ENCODE assay signal across 8 cellular contexts in genomic region chr2:152336103-152336853, GRCh38. TPM values are rescaled to one million over a fixed set of nuclear protein-coding genes. Genes with fewer than 3 reads are reported as not detected.
DNase-seq lines count a peak whose midpoint lies in the region; ATAC-seq and TF ChIP-seq lines count a peak whose summit lies in the region.

No MANE protein-coding gene starts in this region.

- peak overlapping the region; percentile 63 for H3K27ac ChIP-seq in GM23248
- no peak overlapping the region for H3K27ac ChIP-seq in PC-3 (ENCODE audit: low read length)
- peak overlapping the region; percentile 84 for H3K27ac ChIP-seq in colonic mucosa
- peak overlapping the region; percentile 86 for H3K27ac ChIP-seq in left lung

- POLR2A ChIA-PET in PC-3 (lab: Charles Lee; ENCODE audit: unreplicated experiment) = no interaction called here

- H3K27me3 ChIP-seq in GM23248 (replicated peaks; ENCODE audit: insufficient read depth) (no peaks in the 10 kb centered on the region), PC-3 (ENCODE audit: low read length) (no peaks in the 10 kb centered on the region), colonic mucosa (no peaks in the 10 kb centered on the region), left lung (peaks cover 0 to 33% of the 10 kb centered on the region in 2 donors)

- peak overlapping the region; percentile 73 for H3K9ac ChIP-seq in ES-I3 (ENCODE audit: low read depth, low read length)
- H3K9ac ChIP-seq in GM23248 = peak overlapping the region; percentile 78
- H3K9ac ChIP-seq in PC-3 (ENCODE audit: low read length) = peak overlapping the region; percentile 62
- H3K9ac ChIP-seq in colonic mucosa (ENCODE audit: low read depth in 2 of 2, low read length in 2 of 2) = peak overlapping the region; percentile 67 to 91

- H3K4me3 ChIP-seq in GM23248 = peak overlapping the region; percentile 85
- H3K4me3 ChIP-seq in PC-3 (ENCODE audit: low read length) = peak overlapping the region; percentile 84
- peak overlapping the region; percentile 89 for H3K4me3 ChIP-seq in colonic mucosa
- peak overlapping the region; percentile 89 to 93 for H3K4me3 ChIP-seq in left lung

- H4K20me1 ChIP-seq in GM23248 (ENCODE audit: insufficient read depth) (no peaks in the 10 kb centered on the region), PC-3 (ENCODE audit: low read length) (peaks cover 17% of the 10 kb centered on the region; the same call in 1 of the 2 replicates)

- CTCF ChIA-PET in PC-3 (lab: Charles Lee) = no interaction called here

- H3K36me3 ChIP-seq in ES-I3 (ENCODE audit: insufficient read depth, low read length) (no peaks in the 10 kb centered on the region), GM23248 (ENCODE audit: low read depth) (no peaks in the 10 kb centered on the region), PC-3 (ENCODE audit: low read depth, low read length) (no peaks in the 10 kb centered on the region), colonic mucosa (no peaks in the 10 kb centered on the region), left lung (no peaks in the 10 kb centered on the region)

- peak overlapping the region; percentile 97 for H3K4me2 ChIP-seq in GM23248 (ENCODE audit: unreplicated experiment)
- peak overlapping the region; percentile 88 for H3K4me2 ChIP-seq in PC-3 (ENCODE audit: low read length)

- peaks cover 50% of the 10 kb centered on the region for H3K79me2 ChIP-seq in GM23248 (ENCODE audit: insufficient read depth)
- H3K79me2 ChIP-seq in PC-3 (ENCODE audit: low read length) = peaks cover 58% of the 10 kb centered on the region

- H3K4me1 ChIP-seq in ES-I3 (ENCODE audit: insufficient read depth, low read length) = peaks cover 6% of the 10 kb centered on the region; the same call in 1 of the 2 replicates
- peaks cover 16% of the 10 kb centered on the region; the same call in 1 of the 2 replicates for H3K4me1 ChIP-seq in GM23248 (ENCODE audit: insufficient read depth)
- H3K4me1 ChIP-seq in PC-3 (ENCODE audit: insufficient read depth, low read length) = peaks cover 33% of the 10 kb centered on the region
- H3K4me1 ChIP-seq in colonic mucosa = no peaks in the 10 kb centered on the region
- peaks cover 6 to 27% of the 10 kb centered on the region in 2 donors for H3K4me1 ChIP-seq in left lung

- H3F3A ChIP-seq in GM23248 (ENCODE audit: insufficient read depth) (peaks cover 12% of the 10 kb centered on the region; the same call in 1 of the 2 replicates), PC-3 (ENCODE audit: low read length, unreplicated experiment) (no peaks in the 10 kb centered on the region)

- H2AFZ ChIP-seq in GM23248 (peak overlapping the region; percentile 98), PC-3 (ENCODE audit: low read length) (peak overlapping the region; percentile 100)

- in situ Hi-C loops in GM23248 (cut with MboI) = no loop called here

- intact Hi-C loops in PC-3 (cut with micrococcal nuclease) (loop anchor here (2.0 to 10.0 kb wide), 3 partner anchors 86 to 291 kb away; no protein-coding TSS in a partner anchor), colonic mucosa (cut with DNase I) (loop anchor here (5.0 to 10.0 kb wide), 3 partner anchors 131 to 299 kb away; no protein-coding TSS in a partner anchor), left lung (cut with DNase I) (no loop called here)

- 0 to 2% methylated on average over 38 to 42 of the region's 42 CpGs for whole genome bisulfite sequencing in GM23248 (ENCODE audit: low coverage in 1 of 2, low lambda C conversion rate in 2 of 2, missing lambda C conversion rate in 2 of 2), 2 experiments

- DNase-seq in GM23248 = peak; percentile 77
- DNase-seq in PC-3 = peak; percentile 59
- peak; percentile 79 for DNase-seq in colonic mucosa
- DNase-seq in left lung = peak; percentile 73 to 86
- peak; percentile 19 for DNase-seq in stimulated activated naive CD8-positive, alpha-beta T cell treated with anti-CD3 and anti-CD28 coated beads, Interleukin-15, Interleukin-2, amounts not matched to agents 100 U/mL and 50 U/mL, for 24 hours
- DNase-seq in mesenteric fat pad (ENCODE audit: low spot score) = no peak
- DNase-seq in NCI-H146 (lab: John Stamatoyannopoulos, UW) = no peak

- H3K9me2 ChIP-seq in GM23248 (ENCODE audit: insufficient read depth) = no peaks in the 10 kb centered on the region
- no peaks in the 10 kb centered on the region for H3K9me2 ChIP-seq in PC-3 (replicated peaks; ENCODE audit: low read length)

- no peak for TF ChIP-seq CTCF in PC-3 (conservative IDR thresholded peaks at IDR 0.05; ENCODE audit: low read depth, low read length)
- no peak for TF ChIP-seq CTCF in colonic mucosa (IDR thresholded peaks at IDR 0.05)
- TF ChIP-seq CTCF in left lung (IDR thresholded peaks at IDR 0.05) = no peak

- ATAC-seq in PC-3 (peak; percentile 60), left lung (peak; percentile 76)
- no peak for ATAC-seq in stimulated activated naive CD8-positive, alpha-beta T cell treated with anti-CD3 and anti-CD28 coated beads, Interleukin-15, Interleukin-2, amounts not matched to agents 100 U/mL and 50 U/mL, for 24 hours

- H3K9me3 ChIP-seq in ES-I3 (ENCODE audit: control insufficient read depth, insufficient read depth, low read length) = no peaks in the 10 kb centered on the region
- H3K9me3 ChIP-seq in GM23248 (ENCODE audit: low read depth) = no peaks in the 10 kb centered on the region
- no peaks in the 10 kb centered on the region for H3K9me3 ChIP-seq in PC-3 (ENCODE audit: low read length)
- H3K9me3 ChIP-seq in colonic mucosa = no peaks in the 10 kb centered on the region
- H3K9me3 ChIP-seq in left lung = no peaks in the 10 kb centered on the region

- BruUV-seq in PC-3 (replicated peaks; lab: Mats Ljungman, UMichigan) = no TSS peak

RNA-seq across cellular contexts. Expression of gene FMNL2, which starts 1.3 kb away (rescaled TPM):
- total RNA-seq in GM23248 (2014; rRNA removed; shearing (Covaris generic)) = 18.6 and 19.6 TPM in 2 replicates
- polyA plus RNA-seq in GM23248 (2016; fragmentation: Nextera tagmentation; extraction: Ambion mirVana) = 3.8 and 4.4 TPM in 2 replicates
- total RNA-seq in PC-3 (2014; rRNA removed) (15.6 and 15.8 TPM in 2 replicates), colonic mucosa (10 to 100 TPM; 10.6 to 17.5 TPM), left lung (10 to 100 TPM; 36.3 to 47.6 TPM), mesenteric fat pad (57.6 TPM)

Comparison
In these comparisons a context has a peak if more than half of its experiments do, and no peak if none do; other contexts are left out.
1. DNase-seq: peak in GM23248 (single experiment), PC-3 (single experiment), colonic mucosa (single experiment), left lung (2 of 2) and stimulated activated naive CD8-positive, alpha-beta T cell treated with anti-CD3 and anti-CD28 coated beads, Interleukin-15, Interleukin-2, amounts not matched to agents 100 U/mL and 50 U/mL, for 24 hours (single experiment); none in mesenteric fat pad (single experiment) and NCI-H146 (single experiment).
2. intact Hi-C loops: an anchor here in PC-3 (2.0 to 10.0 kb wide) and colonic mucosa (5.0 to 10.0 kb wide); none called in left lung.
3. Peak in every context shown above with its lines, with median percentiles within 50 percentile points of each other: H3K9ac ChIP-seq and H3K4me3 ChIP-seq.